ENCODE assay signal across 10 cellular contexts in genomic region chr5:139459451-139459934, GRCh38. TPM values are rescaled to one million over a fixed set of nuclear protein-coding genes. Genes with fewer than 3 reads are reported as not detected.
DNase-seq lines count a peak whose midpoint lies in the region; TF ChIP-seq lines count a peak whose summit lies in the region.
"Had no signal": no experiment of that assay in that cellular context is flagged by ENCODE, and none has a peak within 500 bp of the region (broad histone marks: within the 10 kb centered on the region; RNA-seq: fewer than 3 reads in every experiment).

No MANE protein-coding gene starts in this region.

- no peak overlapping the region for H3K4me2 ChIP-seq in GM23248 (ENCODE audit: unreplicated experiment)
- H3K4me2 ChIP-seq: PC-9 had no signal

- H3K27me3 ChIP-seq in GM23248 (replicated peaks; ENCODE audit: insufficient read depth), result no peaks in the 10 kb centered on the region
- no peaks in the 10 kb centered on the region for H3K27me3 ChIP-seq in muscle layer of duodenum (ENCODE audit: low read depth, low read length)
- no peaks in the 10 kb centered on the region for H3K27me3 ChIP-seq in tibial nerve
- H3K27me3 ChIP-seq: right lobe of liver had no signal

- no peak overlapping the region for H3K9ac ChIP-seq in GM23248

- H3F3A ChIP-seq in GM23248 (ENCODE audit: insufficient read depth), result peaks cover 7% of the 10 kb centered on the region; the same call in 1 of the 2 replicates

- WGBS in GM23248 (ENCODE audit: low coverage in 1 of 2, low lambda C conversion rate in 2 of 2, missing lambda C conversion rate in 2 of 2), 2 experiments, result 81 to 85% methylated on average over 8 of the region's 8 CpGs
- WGBS in tibial nerve, 2 donors, result 57 to 70% methylated on average over 8 of the region's 8 CpGs

- DNase-seq in GM10266 (ENCODE audit: extremely low spot score) (peak; percentile 46), GM23248 (no peak), substantia nigra (lab: John Stamatoyannopoulos, UW) (no peak), tibial nerve (ENCODE audit: low spot score in 2 of 2) (no peak), medulla oblongata (ENCODE audit: extremely low spot score) (no peak), G401 (ENCODE audit: low spot score) (no peak)
- peak; percentile 29 for DNase-seq in activated naive CD4-positive, alpha-beta T cell treated with anti-CD3 and anti-CD28 coated beads, Interleukin-2, amount 50 U/mL, for 16 hours
- DNase-seq: PC-9, right lobe of liver had no signal

- peaks cover 29% of the 10 kb centered on the region for H3K4me1 ChIP-seq in GM23248 (ENCODE audit: insufficient read depth)
- peaks cover 0 to 5% of the 10 kb centered on the region in 2 donors for H3K4me1 ChIP-seq in muscle layer of duodenum (ENCODE audit: control insufficient read depth in 1 of 2, insufficient read depth in 2 of 2, low read length in 2 of 2)
- H3K4me1 ChIP-seq in tibial nerve, result peaks cover 0 to 6% (median 0%) of the 10 kb centered on the region in 4 donors
- H3K4me1 ChIP-seq: right lobe of liver had no signal

- H3K79me2 ChIP-seq in GM23248 (ENCODE audit: insufficient read depth), result no peaks in the 10 kb centered on the region

- in situ Hi-C loops in GM23248 (cut with MboI), result no loop called here
- in situ Hi-C loops in G401 (cut with HindIII; ENCODE audit: low sequenced_read_pairs), result no loop called here

- H3K36me3 ChIP-seq in GM23248 (ENCODE audit: low read depth) (no peaks in the 10 kb centered on the region), muscle layer of duodenum (ENCODE audit: control insufficient read depth in 1 of 2, insufficient read depth in 2 of 2, low read length in 2 of 2) (no peaks in the 10 kb centered on the region), tibial nerve (no peaks in the 10 kb centered on the region)
- H3K36me3 ChIP-seq: right lobe of liver had no signal

- TF ChIP-seq CTCF in GM10266 (IDR thresholded peaks at IDR 0.05; ENCODE audit: control insufficient read depth, insufficient read depth, low read depth, missing control alignments) (no peak), tibial nerve (IDR thresholded peaks at IDR 0.05) (no peak)

- H3K4me3 ChIP-seq in GM23248 (no peak overlapping the region), muscle layer of duodenum (ENCODE audit: low read depth in 1 of 2, low read length in 2 of 2) (no peak overlapping the region), tibial nerve (no peak overlapping the region)
- H3K4me3 ChIP-seq: PC-9, right lobe of liver had no signal

- H3K27ac ChIP-seq in GM23248 (peak overlapping the region; percentile 60; the same call in 1 of the 2 replicates), muscle layer of duodenum (ENCODE audit: low read length) (peak overlapping the region; percentile 67), substantia nigra (ENCODE audit: low read depth, low read length, poor library complexity, severe bottlenecking) (no peak overlapping the region), tibial nerve (peak overlapping the region in 2 of 4 donors; percentile 0 to 76)
- H3K27ac ChIP-seq: PC-9 had no signal

- H3K9me3 ChIP-seq in GM23248 (ENCODE audit: low read depth) (no peaks in the 10 kb centered on the region), muscle layer of duodenum (ENCODE audit: control insufficient read depth in 1 of 2, low read length in 2 of 2) (no peaks in the 10 kb centered on the region), tibial nerve (no peaks in the 10 kb centered on the region)
- H3K9me3 ChIP-seq: right lobe of liver had no signal

- H4K20me1 ChIP-seq in GM23248 (ENCODE audit: insufficient read depth), result no peaks in the 10 kb centered on the region

- peak overlapping the region; percentile 61; the same call in 1 of the 2 replicates for H2AFZ ChIP-seq in GM23248
- H2AFZ ChIP-seq: PC-9 had no signal

- TF ChIP-seq POLR2A in tibial nerve (IDR thresholded peaks at IDR 0.05), result no peak

- TF ChIP-seq EP300 in tibial nerve (IDR thresholded peaks at IDR 0.05), result no peak

- no peaks in the 10 kb centered on the region for H3K9me2 ChIP-seq in GM23248 (ENCODE audit: insufficient read depth)

RNA-seq across cellular contexts. Expression of gene ECSCR, which starts 3.0 kb away (rescaled TPM):
- total RNA-seq in GM23248 (2014; rRNA removed; shearing (Covaris generic)), result not detected in 2 replicates
- 0.41 and 0.49 TPM in 2 replicates for polyA plus RNA-seq in GM23248 (2016; fragmentation: Nextera tagmentation; extraction: Ambion mirVana)
- total RNA-seq in tibial nerve, result 10 to 100 TPM; 12.8 to 41.0 (median 25.9) TPM
- total RNA-seq in G401 (2014; rRNA removed; shearing (Covaris generic)), result 2.0 and 6.3 TPM in 2 replicates
- total RNA-seq: PC-9 had no signal

RNA-seq across cellular contexts. Expression of gene SMIM33, which starts 11.3 kb away (rescaled TPM):
- total RNA-seq in GM23248 (2014; rRNA removed; shearing (Covaris generic)), result not detected in 2 replicates
- not detected in 2 replicates for polyA plus RNA-seq in GM23248 (2016; fragmentation: Nextera tagmentation; extraction: Ambion mirVana)
- total RNA-seq in tibial nerve, result not detected
- not detected in 2 replicates for total RNA-seq in G401 (2014; rRNA removed; shearing (Covaris generic))
- total RNA-seq: PC-9, right lobe of liver had no signal

RNA-seq across cellular contexts. Expression of gene DNAJC18, which starts 20.2 kb away (rescaled TPM):
- total RNA-seq in GM23248 (2014; rRNA removed; shearing (Covaris generic)), result 9.5 and 10.9 TPM in 2 replicates
- polyA plus RNA-seq in GM23248 (2016; fragmentation: Nextera tagmentation; extraction: Ambion mirVana), result 13.4 and 20.8 TPM in 2 replicates
- 10 to 100 TPM in 3 of 4 donors, 1 to 10 TPM in 1; 9.2 to 11.4 (median 10.7) TPM for total RNA-seq in tibial nerve
- 4.1 and 18.8 TPM in 2 replicates for total RNA-seq in G401 (2014; rRNA removed; shearing (Covaris generic))

RNA-seq across cellular contexts. Expression of gene STING1, which starts 23.1 kb away (rescaled TPM):
- total RNA-seq in GM23248 (2014; rRNA removed; shearing (Covaris generic)), result 75.0 and 87.8 TPM in 2 replicates
- polyA plus RNA-seq in GM23248 (2016; fragmentation: Nextera tagmentation; extraction: Ambion mirVana), result 72.6 and 74.9 TPM in 2 replicates
- 100 to 1,000 TPM in 1 of 4 donors, 10 to 100 TPM in 3; 48.1 to 102 (median 73.1) TPM for total RNA-seq in tibial nerve
- 23.1 and 49.2 TPM in 2 replicates for total RNA-seq in G401 (2014; rRNA removed; shearing (Covaris generic))

RNA-seq across cellular contexts. Expression of gene SPATA24, which starts 55.6 kb away (rescaled TPM):
- total RNA-seq in GM23248 (2014; rRNA removed; shearing (Covaris generic)), result 0.43 and 1.1 TPM in 2 replicates
- 2.1 and 4.3 TPM in 2 replicates for polyA plus RNA-seq in GM23248 (2016; fragmentation: Nextera tagmentation; extraction: Ambion mirVana)
- 1 to 10 TPM in 2 of 4 donors, not detected in 2; 1.9 to 7.2 TPM for total RNA-seq in tibial nerve
- total RNA-seq in G401 (2014; rRNA removed; shearing (Covaris generic)), result 10.6 and 24.7 TPM in 2 replicates

Comparison
In these comparisons a context has a peak if more than half of its experiments do, and no peak if none do; other contexts are left out.
1. DNase-seq: peak in GM10266 (single experiment) and activated naive CD4-positive, alpha-beta T cell treated with anti-CD3 and anti-CD28 coated beads, Interleukin-2, amount 50 U/mL, for 16 hours (single experiment); none in GM23248 (single experiment), substantia nigra (0 of 49), tibial nerve (0 of 2), medulla oblongata (single experiment) and G401 (single experiment).